Comparison of ENCODE assay signal across 1 cellular context in the genomic region with DNA sequence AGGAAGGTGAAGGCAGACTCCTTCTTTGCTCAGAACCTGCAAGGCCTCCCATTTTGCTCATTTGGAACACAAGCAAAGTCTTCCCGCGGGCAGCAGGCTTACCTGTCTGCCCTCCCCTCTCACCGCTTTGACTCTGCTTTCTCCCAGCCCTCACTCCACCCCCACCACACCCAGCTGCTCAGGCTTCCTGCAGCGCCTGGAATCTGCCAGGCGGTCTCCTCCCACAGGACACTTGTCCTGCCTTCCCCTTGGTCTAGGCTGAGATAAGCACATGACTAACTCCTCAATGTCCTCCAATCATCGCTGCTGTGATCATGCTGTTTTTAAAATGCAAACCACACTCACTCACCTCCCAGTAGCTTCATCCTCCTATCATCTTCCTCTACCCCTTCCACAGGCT.
TF ChIP-seq lines count a peak whose summit lies in the region.

No MANE protein-coding gene starts in this region.

TF ChIP-seq in WTC11, 78 proteins besides CTCF, POLR2A, EP300 and RAD21 (continued from another document):
- TF ChIP-seq HMGXB4 (CRISPR knock-in tag; IDR thresholded peaks at IDR 0.05) (no peak), TEAD1 (CRISPR knock-in tag; IDR thresholded peaks at IDR 0.05) (peak; percentile 84; the same call in 1 of the 2 replicates), ZNF138 (CRISPR knock-in tag; conservative IDR thresholded peaks at IDR 0.05) (no peak), MYBL2 (CRISPR knock-in tag; IDR thresholded peaks at IDR 0.05) (0 out of 2 replicates have a peak, but pooled peaks have one; percentile 37), PRDM15 (CRISPR knock-in tag; IDR thresholded peaks at IDR 0.05) (no peak), SMAD3 (CRISPR knock-in tag; IDR thresholded peaks at IDR 0.05; ENCODE audit: borderline replicate concordance) (no peak), SP1 (CRISPR knock-in tag; conservative IDR thresholded peaks at IDR 0.05) (0 out of 2 replicates have a peak, but pooled peaks have one; percentile 47), CBFB (CRISPR knock-in tag; IDR thresholded peaks at IDR 0.05; ENCODE audit: low read depth) (no peak), NFATC4 (CRISPR knock-in tag; IDR thresholded peaks at IDR 0.05) (no peak), ZBTB21 (CRISPR knock-in tag; IDR thresholded peaks at IDR 0.05; ENCODE audit: borderline replicate concordance) (no peak), ZNF396 (CRISPR knock-in tag; IDR thresholded peaks at IDR 0.05; ENCODE audit: borderline replicate concordance) (no peak), USF1 (CRISPR knock-in tag; IDR thresholded peaks at IDR 0.05) (peak; percentile 60; the same call in 1 of the 2 replicates), ZSCAN18 (CRISPR knock-in tag; IDR thresholded peaks at IDR 0.05) (no peak)
- TF ChIP-seq, protein P1, sequence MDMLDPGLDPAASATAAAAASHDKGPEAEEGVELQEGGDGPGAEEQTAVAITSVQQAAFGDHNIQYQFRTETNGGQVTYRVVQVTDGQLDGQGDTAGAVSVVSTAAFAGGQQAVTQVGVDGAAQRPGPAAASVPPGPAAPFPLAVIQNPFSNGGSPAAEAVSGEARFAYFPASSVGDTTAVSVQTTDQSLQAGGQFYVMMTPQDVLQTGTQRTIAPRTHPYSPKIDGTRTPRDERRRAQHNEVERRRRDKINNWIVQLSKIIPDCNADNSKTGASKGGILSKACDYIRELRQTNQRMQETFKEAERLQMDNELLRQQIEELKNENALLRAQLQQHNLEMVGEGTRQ (CRISPR knock-in tag; IDR thresholded peaks at IDR 0.05): peak; percentile 75
- TF ChIP-seq, protein P2, sequence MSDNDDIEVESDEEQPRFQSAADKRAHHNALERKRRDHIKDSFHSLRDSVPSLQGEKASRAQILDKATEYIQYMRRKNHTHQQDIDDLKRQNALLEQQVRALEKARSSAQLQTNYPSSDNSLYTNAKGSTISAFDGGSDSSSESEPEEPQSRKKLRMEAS (CRISPR knock-in tag; IDR thresholded peaks at IDR 0.05): peak; percentile 48; the same call in 1 of the 2 replicates
- TF ChIP-seq, protein P3, sequence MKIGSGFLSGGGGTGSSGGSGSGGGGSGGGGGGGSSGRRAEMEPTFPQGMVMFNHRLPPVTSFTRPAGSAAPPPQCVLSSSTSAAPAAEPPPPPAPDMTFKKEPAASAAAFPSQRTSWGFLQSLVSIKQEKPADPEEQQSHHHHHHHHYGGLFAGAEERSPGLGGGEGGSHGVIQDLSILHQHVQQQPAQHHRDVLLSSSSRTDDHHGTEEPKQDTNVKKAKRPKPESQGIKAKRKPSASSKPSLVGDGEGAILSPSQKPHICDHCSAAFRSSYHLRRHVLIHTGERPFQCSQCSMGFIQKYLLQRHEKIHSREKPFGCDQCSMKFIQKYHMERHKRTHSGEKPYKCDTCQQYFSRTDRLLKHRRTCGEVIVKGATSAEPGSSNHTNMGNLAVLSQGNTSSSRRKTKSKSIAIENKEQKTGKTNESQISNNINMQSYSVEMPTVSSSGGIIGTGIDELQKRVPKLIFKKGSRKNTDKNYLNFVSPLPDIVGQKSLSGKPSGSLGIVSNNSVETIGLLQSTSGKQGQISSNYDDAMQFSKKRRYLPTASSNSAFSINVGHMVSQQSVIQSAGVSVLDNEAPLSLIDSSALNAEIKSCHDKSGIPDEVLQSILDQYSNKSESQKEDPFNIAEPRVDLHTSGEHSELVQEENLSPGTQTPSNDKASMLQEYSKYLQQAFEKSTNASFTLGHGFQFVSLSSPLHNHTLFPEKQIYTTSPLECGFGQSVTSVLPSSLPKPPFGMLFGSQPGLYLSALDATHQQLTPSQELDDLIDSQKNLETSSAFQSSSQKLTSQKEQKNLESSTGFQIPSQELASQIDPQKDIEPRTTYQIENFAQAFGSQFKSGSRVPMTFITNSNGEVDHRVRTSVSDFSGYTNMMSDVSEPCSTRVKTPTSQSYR (CRISPR knock-in tag; IDR thresholded peaks at IDR 0.05): peak; percentile 73; the same call in 1 of the 2 replicates
